10 cellular contexts compared by ENCODE assay signal in the genomic region with DNA sequence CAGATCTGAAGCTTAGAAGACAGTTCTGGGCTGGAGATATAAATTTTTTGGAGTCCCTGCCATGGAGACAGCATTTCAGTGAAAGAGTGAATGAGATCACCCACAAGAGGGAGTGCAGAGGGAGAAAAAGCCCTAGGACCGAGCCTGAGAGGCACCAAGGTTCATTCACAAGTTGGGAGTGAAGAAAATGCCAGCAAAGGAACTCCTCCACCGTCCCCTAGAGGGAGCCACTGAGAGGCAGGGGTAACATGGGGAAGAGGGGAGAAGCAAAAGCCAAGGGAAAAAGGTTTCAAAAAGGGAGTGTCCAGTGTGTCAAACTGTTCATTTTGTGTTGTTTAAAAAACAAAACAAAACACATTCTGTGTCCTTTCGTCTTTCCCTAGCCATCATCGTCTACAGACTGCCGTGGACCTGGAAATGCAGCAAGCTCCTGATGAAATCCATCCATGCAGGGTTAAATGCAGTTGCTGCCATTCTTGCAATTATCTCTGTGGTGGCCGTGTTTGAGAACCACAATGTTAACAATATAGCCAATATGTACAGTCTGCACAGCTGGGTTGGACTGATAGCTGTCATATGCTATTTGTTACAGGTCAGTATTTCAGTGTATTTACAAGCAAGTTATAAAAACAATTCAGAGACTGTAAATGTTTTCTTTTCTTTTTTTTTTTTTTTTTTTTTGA. TPM values are rescaled to one million over a fixed set of nuclear protein-coding genes. Genes with fewer than 3 reads are reported as not detected.
A peak's percentile ranks its signal among the peaks of the same experiment; 100 is the strongest.
DNase-seq lines count a peak whose midpoint lies in the region; ATAC-seq and TF ChIP-seq lines count a peak whose summit lies in the region.
"Had no signal": no experiment of that assay in that cellular context is flagged by ENCODE, and none has a peak within 500 bp of the region (broad histone marks: within the 10 kb centered on the region; RNA-seq: fewer than 3 reads in every experiment).

No MANE protein-coding gene starts in this region.

- H2AFZ ChIP-seq in Karpas-422 (ENCODE audit: low read length): no peak overlapping the region

- no peaks in the 10 kb centered on the region for H3K36me3 ChIP-seq in Karpas-422 (ENCODE audit: insufficient read depth, low read length)
- H3K36me3 ChIP-seq in effector memory CD4-positive, alpha-beta T cell (ENCODE audit: control insufficient read depth, insufficient read depth, low read length): no peaks in the 10 kb centered on the region
- H3K36me3 ChIP-seq: BLaER1 treated with 17β-estradiol and CSF1 and Interleukin-3, amounts not matched to agents 10 nM and 100 nM had no signal

- no peaks in the 10 kb centered on the region for H3K4me1 Mint-ChIP-seq in activated CD8-positive, alpha-beta T cell treated with anti-CD3 and anti-CD28 coated beads for 36 hours (ENCODE audit: low read depth)
- no peaks in the 10 kb centered on the region for H3K4me1 Mint-ChIP-seq in nephron

- H3K4me1 ChIP-seq in Karpas-422 (ENCODE audit: low read length): no peaks in the 10 kb centered on the region
- no peaks in the 10 kb centered on the region for H3K4me1 ChIP-seq in effector memory CD4-positive, alpha-beta T cell (ENCODE audit: control insufficient read depth, insufficient read depth, low read length, poor library complexity, severe bottlenecking)
- H3K4me1 ChIP-seq: BLaER1 treated with 17β-estradiol and CSF1 and Interleukin-3, amounts not matched to agents 10 nM and 100 nM had no signal

- no peaks in the 10 kb centered on the region for H4K20me1 ChIP-seq in Karpas-422 (ENCODE audit: insufficient read depth, low read depth, low read length)
- H4K20me1 ChIP-seq: BLaER1 treated with 17β-estradiol and CSF1 and Interleukin-3, amounts not matched to agents 10 nM and 100 nM had no signal

- no peaks in the 10 kb centered on the region for H3K27me3 ChIP-seq in Karpas-422 (ENCODE audit: low read length)
- H3K27me3 ChIP-seq in effector memory CD4-positive, alpha-beta T cell (replicated peaks; ENCODE audit: control insufficient read depth, insufficient read depth, low read length, poor library complexity, severe bottlenecking): no peaks in the 10 kb centered on the region
- H3K27me3 ChIP-seq: BLaER1 treated with 17β-estradiol and CSF1 and Interleukin-3, amounts not matched to agents 10 nM and 100 nM had no signal

- no peaks in the 10 kb centered on the region for H3K9me3 ChIP-seq in Karpas-422 (ENCODE audit: low read length)
- H3K9me3 ChIP-seq in effector memory CD4-positive, alpha-beta T cell (ENCODE audit: control insufficient read depth, low read length): no peaks in the 10 kb centered on the region
- H3K9me3 ChIP-seq: BLaER1 treated with 17β-estradiol and CSF1 and Interleukin-3, amounts not matched to agents 10 nM and 100 nM had no signal

- CTCF ChIA-PET in activated CD8-positive, alpha-beta T cell treated with anti-CD3 and anti-CD28 coated beads for 36 hours (lab: Charles Lee): interaction anchor here (1.3 to 2.4 kb wide), 4 partner anchors 10 to 346 kb away, joined by 3 to 6 read pairs (median 4); no protein-coding TSS in a partner anchor

- intact Hi-C loops in activated CD8-positive, alpha-beta T cell treated with anti-CD3 and anti-CD28 coated beads for 36 hours (cut with micrococcal nuclease): no loop called here

- DNase-seq in NCI-H82 (lab: John Stamatoyannopoulos, UW) (peak; percentile 60), NCI-H82 treated with DMSO at 0.1 percent for 48 hours (lab: John Stamatoyannopoulos, UW; ENCODE audit: unreplicated experiment) (no peak), Karpas-422 (peak; percentile 80), NCI-H2171 treated with DMSO at 0.1 percent for 48 hours (lab: John Stamatoyannopoulos, UW) (no peak), T1000 (lab: John Stamatoyannopoulos, UW) (no peak)
- DNase-seq in activated CD8-positive, alpha-beta T cell treated with anti-CD3 and anti-CD28 coated beads for 36 hours: peak; percentile 23
- no peak for DNase-seq in effector memory CD4-positive, alpha-beta T cell
- DNase-seq: activated gamma-delta T cell had no signal

- no peaks in the 10 kb centered on the region for H3K79me2 ChIP-seq in Karpas-422 (ENCODE audit: low read length)

- no peak overlapping the region for H3K27ac ChIP-seq in Karpas-422 (ENCODE audit: low read length)
- H3K27ac ChIP-seq in effector memory CD4-positive, alpha-beta T cell (ENCODE audit: insufficient read depth, low read length, poor library complexity, severe bottlenecking): no peak overlapping the region
- H3K27ac ChIP-seq: BLaER1 treated with 17β-estradiol and CSF1 and Interleukin-3, amounts not matched to agents 10 nM and 100 nM had no signal

- no peaks in the 10 kb centered on the region for H3K9me3 Mint-ChIP-seq in activated CD8-positive, alpha-beta T cell treated with anti-CD3 and anti-CD28 coated beads for 36 hours
- H3K9me3 Mint-ChIP-seq in nephron: no peaks in the 10 kb centered on the region

- H3K27me3 Mint-ChIP-seq in activated CD8-positive, alpha-beta T cell treated with anti-CD3 and anti-CD28 coated beads for 36 hours: peaks cover 3% of the 10 kb centered on the region
- no peaks in the 10 kb centered on the region for H3K27me3 Mint-ChIP-seq in nephron (ENCODE audit: low read depth)

- POLR2A ChIA-PET in activated CD8-positive, alpha-beta T cell treated with anti-CD3 and anti-CD28 coated beads for 36 hours (lab: Charles Lee): interaction anchor here (0.6 kb wide), 1 partner anchor 51 kb away, joined by 3 read pairs; no protein-coding TSS in a partner anchor

- no peak overlapping the region for H3K27ac Mint-ChIP-seq in activated CD8-positive, alpha-beta T cell treated with anti-CD3 and anti-CD28 coated beads for 36 hours
- no peak overlapping the region for H3K27ac Mint-ChIP-seq in nephron

- no peak for TF ChIP-seq CTCF in activated CD8-positive, alpha-beta T cell treated with anti-CD3 and anti-CD28 coated beads for 36 hours (IDR thresholded peaks at IDR 0.05)
- peak in 2 of 3 experiments; percentile 19 for TF ChIP-seq CTCF in nephron (IDR thresholded peaks at IDR 0.05; ENCODE audit: unreplicated experiment in 3 of 3)

- H3K4me3 ChIP-seq in Karpas-422 (ENCODE audit: low read length): no peak overlapping the region
- no peak overlapping the region for H3K4me3 ChIP-seq in effector memory CD4-positive, alpha-beta T cell (ENCODE audit: insufficient read depth, low read depth, low read length, poor library complexity, severe bottlenecking)
- H3K4me3 ChIP-seq: BLaER1 treated with 17β-estradiol and CSF1 and Interleukin-3, amounts not matched to agents 10 nM and 100 nM had no signal

- no peak for ATAC-seq in activated CD8-positive, alpha-beta T cell treated with anti-CD3 and anti-CD28 coated beads for 36 hours

- no peaks in the 10 kb centered on the region for H3K36me3 Mint-ChIP-seq in activated CD8-positive, alpha-beta T cell treated with anti-CD3 and anti-CD28 coated beads for 36 hours (ENCODE audit: low read depth)
- H3K36me3 Mint-ChIP-seq in nephron (ENCODE audit: low read depth): peaks cover 8% of the 10 kb centered on the region

- no peak overlapping the region for H3K4me2 ChIP-seq in Karpas-422 (ENCODE audit: low read depth, low read length, poor library complexity, severe bottlenecking)
- H3K4me2 ChIP-seq: BLaER1 treated with 17β-estradiol and CSF1 and Interleukin-3, amounts not matched to agents 10 nM and 100 nM had no signal

- H3K9ac ChIP-seq in Karpas-422 (ENCODE audit: low read length): no peak overlapping the region
- H3K9ac ChIP-seq: BLaER1 treated with 17β-estradiol and CSF1 and Interleukin-3, amounts not matched to agents 10 nM and 100 nM had no signal

- H3K9me2 ChIP-seq in Karpas-422 (replicated peaks; ENCODE audit: insufficient read depth, low read length): no peaks in the 10 kb centered on the region

- H3K4me3 Mint-ChIP-seq in activated CD8-positive, alpha-beta T cell treated with anti-CD3 and anti-CD28 coated beads for 36 hours: no peak overlapping the region
- H3K4me3 Mint-ChIP-seq in nephron: no peak overlapping the region

RNA-seq across cellular contexts. Expression of a gene that starts 19.1 kb away (rescaled TPM):
- total RNA-seq in Karpas-422 (2014; rRNA removed; shearing (Covaris generic); ENCODE audit: low replicate concordance): not detected in 2 replicates
- total RNA-seq in activated CD8-positive, alpha-beta T cell treated with anti-CD3 and anti-CD28 coated beads for 36 hours: 1 to 10 TPM in 1 of 2 experiments, under 1 TPM in 1; 0.79 to 1.2 TPM

Comparison
In these comparisons a context has a peak if more than half of its experiments do, and no peak if none do; other contexts are left out.
1. DNase-seq: peak in NCI-H82 (single experiment), Karpas-422 (single experiment) and activated CD8-positive, alpha-beta T cell treated with anti-CD3 and anti-CD28 coated beads for 36 hours (single experiment); none in NCI-H82 treated with DMSO at 0.1 percent for 48 hours (single experiment), effector memory CD4-positive, alpha-beta T cell (0 of 3), NCI-H2171 treated with DMSO at 0.1 percent for 48 hours (single experiment) and T1000 (single experiment).